1 cellular context compared by ENCODE assay signal in the genomic region with DNA sequence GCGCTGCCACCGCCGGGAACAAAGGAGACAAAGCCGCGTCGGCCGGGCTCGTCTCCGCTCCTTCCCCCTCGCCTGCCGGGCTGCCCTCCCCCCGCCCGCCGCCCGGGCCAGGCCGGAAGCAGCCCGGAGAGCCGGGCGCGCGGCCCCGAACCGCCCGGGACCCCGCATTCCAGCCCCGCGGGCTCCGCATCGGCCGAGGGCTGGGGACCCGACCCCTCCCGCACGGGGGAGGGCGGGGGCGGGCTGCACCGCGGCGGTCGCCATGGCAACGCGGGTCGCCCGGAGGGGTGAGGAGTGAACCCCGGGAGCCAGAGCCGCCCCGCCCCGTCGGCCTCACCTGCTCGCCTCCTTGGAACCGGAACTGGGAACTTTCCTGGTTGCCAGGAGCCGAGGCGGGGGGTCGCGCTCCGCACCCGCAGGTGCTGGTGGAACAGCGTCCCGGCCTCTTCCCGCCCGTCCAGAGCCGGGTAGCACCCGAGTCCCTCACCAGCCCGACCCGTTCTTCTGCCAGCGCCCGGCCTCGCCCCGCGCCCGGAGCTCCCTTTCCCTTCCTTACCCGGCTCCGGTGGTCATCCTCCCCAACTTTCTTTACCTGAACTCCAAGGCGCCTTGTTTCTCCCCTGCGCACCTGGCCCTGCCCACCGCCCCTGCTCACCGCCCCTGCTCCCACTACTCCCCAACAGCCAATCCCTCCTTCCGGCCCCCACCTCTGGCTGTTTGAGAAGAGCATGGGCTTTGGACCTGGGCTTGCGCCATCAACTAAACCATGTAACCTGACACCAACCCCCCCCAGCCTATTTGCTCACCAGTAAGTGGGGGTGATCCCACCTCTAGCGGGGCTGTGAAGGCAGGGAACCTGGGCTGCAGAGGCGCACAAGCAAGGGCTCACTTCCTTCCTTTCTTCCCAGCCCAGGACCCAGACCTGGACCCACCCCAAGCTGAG.
TF ChIP-seq lines count a peak whose summit lies in the region.

A gene with protein sequence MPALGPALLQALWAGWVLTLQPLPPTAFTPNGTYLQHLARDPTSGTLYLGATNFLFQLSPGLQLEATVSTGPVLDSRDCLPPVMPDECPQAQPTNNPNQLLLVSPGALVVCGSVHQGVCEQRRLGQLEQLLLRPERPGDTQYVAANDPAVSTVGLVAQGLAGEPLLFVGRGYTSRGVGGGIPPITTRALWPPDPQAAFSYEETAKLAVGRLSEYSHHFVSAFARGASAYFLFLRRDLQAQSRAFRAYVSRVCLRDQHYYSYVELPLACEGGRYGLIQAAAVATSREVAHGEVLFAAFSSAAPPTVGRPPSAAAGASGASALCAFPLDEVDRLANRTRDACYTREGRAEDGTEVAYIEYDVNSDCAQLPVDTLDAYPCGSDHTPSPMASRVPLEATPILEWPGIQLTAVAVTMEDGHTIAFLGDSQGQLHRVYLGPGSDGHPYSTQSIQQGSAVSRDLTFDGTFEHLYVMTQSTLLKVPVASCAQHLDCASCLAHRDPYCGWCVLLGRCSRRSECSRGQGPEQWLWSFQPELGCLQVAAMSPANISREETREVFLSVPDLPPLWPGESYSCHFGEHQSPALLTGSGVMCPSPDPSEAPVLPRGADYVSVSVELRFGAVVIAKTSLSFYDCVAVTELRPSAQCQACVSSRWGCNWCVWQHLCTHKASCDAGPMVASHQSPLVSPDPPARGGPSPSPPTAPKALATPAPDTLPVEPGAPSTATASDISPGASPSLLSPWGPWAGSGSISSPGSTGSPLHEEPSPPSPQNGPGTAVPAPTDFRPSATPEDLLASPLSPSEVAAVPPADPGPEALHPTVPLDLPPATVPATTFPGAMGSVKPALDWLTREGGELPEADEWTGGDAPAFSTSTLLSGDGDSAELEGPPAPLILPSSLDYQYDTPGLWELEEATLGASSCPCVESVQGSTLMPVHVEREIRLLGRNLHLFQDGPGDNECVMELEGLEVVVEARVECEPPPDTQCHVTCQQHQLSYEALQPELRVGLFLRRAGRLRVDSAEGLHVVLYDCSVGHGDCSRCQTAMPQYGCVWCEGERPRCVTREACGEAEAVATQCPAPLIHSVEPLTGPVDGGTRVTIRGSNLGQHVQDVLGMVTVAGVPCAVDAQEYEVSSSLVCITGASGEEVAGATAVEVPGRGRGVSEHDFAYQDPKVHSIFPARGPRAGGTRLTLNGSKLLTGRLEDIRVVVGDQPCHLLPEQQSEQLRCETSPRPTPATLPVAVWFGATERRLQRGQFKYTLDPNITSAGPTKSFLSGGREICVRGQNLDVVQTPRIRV (N-terminal part only) (minus strand): TSS at position 671 of the 943 bp plus-strand sequence. CDS start 5,475 bp downstream, outside the sequence.

TF ChIP-seq in HepG2, 621 proteins besides CTCF, POLR2A, EP300 and RAD21 (continued from another document and continues in another):
- TF ChIP-seq, protein P1, sequence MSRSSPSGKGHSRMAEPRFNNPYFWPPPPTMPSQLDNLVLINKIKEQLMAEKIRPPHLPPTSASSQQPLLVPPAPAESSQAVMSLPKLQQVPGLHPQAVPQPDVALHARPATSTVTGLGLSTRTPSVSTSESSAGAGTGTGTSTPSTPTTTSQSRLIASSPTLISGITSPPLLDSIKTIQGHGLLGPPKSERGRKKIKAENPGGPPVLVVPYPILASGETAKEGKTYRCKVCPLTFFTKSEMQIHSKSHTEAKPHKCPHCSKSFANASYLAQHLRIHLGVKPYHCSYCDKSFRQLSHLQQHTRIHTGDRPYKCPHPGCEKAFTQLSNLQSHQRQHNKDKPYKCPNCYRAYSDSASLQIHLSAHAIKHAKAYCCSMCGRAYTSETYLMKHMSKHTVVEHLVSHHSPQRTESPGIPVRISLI (CRISPR knock-in tag; IDR thresholded peaks at IDR 0.05; ENCODE audit: borderline replicate concordance) = peak; percentile 57; the same call in 1 of the 2 replicates
- peak; percentile 77; the same call in 1 of the 2 replicates for TF ChIP-seq SRY (CRISPR knock-in tag; IDR thresholded peaks at IDR 0.05)
- peak; percentile 88 for TF ChIP-seq RXRA (CRISPR knock-in tag; IDR thresholded peaks at IDR 0.05)
- TF ChIP-seq, protein P2, sequence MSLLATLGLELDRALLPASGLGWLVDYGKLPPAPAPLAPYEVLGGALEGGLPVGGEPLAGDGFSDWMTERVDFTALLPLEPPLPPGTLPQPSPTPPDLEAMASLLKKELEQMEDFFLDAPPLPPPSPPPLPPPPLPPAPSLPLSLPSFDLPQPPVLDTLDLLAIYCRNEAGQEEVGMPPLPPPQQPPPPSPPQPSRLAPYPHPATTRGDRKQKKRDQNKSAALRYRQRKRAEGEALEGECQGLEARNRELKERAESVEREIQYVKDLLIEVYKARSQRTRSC (CRISPR knock-in tag; IDR thresholded peaks at IDR 0.05; ENCODE audit: low read depth) = no peak
- TF ChIP-seq, protein P3, sequence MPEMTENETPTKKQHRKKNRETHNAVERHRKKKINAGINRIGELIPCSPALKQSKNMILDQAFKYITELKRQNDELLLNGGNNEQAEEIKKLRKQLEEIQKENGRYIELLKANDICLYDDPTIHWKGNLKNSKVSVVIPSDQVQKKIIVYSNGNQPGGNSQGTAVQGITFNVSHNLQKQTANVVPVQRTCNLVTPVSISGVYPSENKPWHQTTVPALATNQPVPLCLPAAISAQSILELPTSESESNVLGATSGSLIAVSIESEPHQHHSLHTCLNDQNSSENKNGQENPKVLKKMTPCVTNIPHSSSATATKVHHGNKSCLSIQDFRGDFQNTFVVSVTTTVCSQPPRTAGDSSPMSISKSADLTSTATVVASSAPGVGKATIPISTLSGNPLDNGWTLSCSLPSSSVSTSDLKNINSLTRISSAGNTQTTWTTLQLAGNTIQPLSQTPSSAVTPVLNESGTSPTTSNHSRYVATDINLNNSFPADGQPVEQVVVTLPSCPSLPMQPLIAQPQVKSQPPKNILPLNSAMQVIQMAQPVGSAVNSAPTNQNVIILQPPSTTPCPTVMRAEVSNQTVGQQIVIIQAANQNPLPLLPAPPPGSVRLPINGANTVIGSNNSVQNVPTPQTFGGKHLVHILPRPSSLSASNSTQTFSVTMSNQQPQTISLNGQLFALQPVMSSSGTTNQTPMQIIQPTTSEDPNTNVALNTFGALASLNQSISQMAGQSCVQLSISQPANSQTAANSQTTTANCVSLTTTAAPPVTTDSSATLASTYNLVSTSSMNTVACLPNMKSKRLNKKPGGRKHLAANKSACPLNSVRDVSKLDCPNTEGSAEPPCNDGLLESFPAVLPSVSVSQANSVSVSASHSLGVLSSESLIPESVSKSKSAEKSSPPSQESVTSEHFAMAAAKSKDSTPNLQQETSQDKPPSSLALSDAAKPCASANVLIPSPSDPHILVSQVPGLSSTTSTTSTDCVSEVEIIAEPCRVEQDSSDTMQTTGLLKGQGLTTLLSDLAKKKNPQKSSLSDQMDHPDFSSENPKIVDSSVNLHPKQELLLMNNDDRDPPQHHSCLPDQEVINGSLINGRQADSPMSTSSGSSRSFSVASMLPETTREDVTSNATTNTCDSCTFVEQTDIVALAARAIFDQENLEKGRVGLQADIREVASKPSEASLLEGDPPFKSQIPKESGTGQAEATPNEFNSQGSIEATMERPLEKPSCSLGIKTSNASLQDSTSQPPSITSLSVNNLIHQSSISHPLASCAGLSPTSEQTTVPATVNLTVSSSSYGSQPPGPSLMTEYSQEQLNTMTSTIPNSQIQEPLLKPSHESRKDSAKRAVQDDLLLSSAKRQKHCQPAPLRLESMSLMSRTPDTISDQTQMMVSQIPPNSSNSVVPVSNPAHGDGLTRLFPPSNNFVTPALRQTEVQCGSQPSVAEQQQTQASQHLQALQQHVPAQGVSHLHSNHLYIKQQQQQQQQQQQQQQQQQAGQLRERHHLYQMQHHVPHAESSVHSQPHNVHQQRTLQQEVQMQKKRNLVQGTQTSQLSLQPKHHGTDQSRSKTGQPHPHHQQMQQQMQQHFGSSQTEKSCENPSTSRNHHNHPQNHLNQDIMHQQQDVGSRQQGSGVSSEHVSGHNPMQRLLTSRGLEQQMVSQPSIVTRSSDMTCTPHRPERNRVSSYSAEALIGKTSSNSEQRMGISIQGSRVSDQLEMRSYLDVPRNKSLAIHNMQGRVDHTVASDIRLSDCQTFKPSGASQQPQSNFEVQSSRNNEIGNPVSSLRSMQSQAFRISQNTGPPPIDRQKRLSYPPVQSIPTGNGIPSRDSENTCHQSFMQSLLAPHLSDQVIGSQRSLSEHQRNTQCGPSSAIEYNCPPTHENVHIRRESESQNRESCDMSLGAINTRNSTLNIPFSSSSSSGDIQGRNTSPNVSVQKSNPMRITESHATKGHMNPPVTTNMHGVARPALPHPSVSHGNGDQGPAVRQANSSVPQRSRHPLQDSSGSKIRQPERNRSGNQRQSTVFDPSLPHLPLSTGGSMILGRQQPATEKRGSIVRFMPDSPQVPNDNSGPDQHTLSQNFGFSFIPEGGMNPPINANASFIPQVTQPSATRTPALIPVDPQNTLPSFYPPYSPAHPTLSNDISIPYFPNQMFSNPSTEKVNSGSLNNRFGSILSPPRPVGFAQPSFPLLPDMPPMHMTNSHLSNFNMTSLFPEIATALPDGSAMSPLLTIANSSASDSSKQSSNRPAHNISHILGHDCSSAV (CRISPR knock-in tag; IDR thresholded peaks at IDR 0.05; ENCODE audit: borderline replicate concordance) = 0 out of 2 replicates have a peak, but pooled peaks have one; percentile 70
- no peak for TF ChIP-seq DNMT3B (CRISPR knock-in tag; conservative IDR thresholded peaks at IDR 0.05)
- TF ChIP-seq ZNF251 (CRISPR knock-in tag; IDR thresholded peaks at IDR 0.05) = no peak
- TF ChIP-seq ZNF761 (CRISPR knock-in tag; conservative IDR thresholded peaks at IDR 0.05) = no peak
- peak; percentile 26 for TF ChIP-seq ZNF674 (CRISPR knock-in tag; IDR thresholded peaks at IDR 0.05; ENCODE audit: low read depth)
- TF ChIP-seq SKI (IDR thresholded peaks at IDR 0.05; ENCODE audit: partially characterized antibody) = peak; percentile 42
- TF ChIP-seq HMGA1 (CRISPR knock-in tag; conservative IDR thresholded peaks at IDR 0.05) = no peak
- peak; percentile 34; the same call in 1 of the 2 replicates for TF ChIP-seq ZNF446 (CRISPR knock-in tag; IDR thresholded peaks at IDR 0.05)
- TF ChIP-seq ZNF557 (CRISPR knock-in tag; IDR thresholded peaks at IDR 0.05) = 0 out of 2 replicates have a peak, but pooled peaks have one; percentile 67
- TF ChIP-seq, protein P4, sequence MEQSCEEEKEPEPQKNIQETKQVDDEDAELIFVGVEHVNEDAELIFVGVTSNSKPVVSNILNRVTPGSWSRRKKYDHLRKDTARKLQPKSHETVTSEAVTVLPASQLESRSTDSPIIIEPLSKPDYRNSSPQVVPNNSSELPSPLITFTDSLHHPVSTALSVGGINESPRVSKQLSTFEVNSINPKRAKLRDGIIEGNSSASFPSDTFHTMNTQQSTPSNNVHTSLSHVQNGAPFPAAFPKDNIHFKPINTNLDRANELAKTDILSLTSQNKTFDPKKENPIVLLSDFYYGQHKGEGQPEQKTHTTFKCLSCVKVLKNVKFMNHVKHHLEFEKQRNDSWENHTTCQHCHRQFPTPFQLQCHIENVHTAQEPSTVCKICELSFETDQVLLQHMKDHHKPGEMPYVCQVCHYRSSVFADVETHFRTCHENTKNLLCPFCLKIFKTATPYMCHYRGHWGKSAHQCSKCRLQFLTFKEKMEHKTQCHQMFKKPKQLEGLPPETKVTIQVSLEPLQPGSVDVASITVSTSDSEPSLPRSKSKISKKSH (CRISPR knock-in tag; IDR thresholded peaks at IDR 0.05; ENCODE audit: borderline replicate concordance) = peak; percentile 36; the same call in 1 of the 2 replicates
- peak; percentile 45; the same call in 1 of the 2 replicates for TF ChIP-seq HOXA9 (CRISPR knock-in tag; IDR thresholded peaks at IDR 0.05; ENCODE audit: borderline replicate concordance)
- no peak for TF ChIP-seq NCOA5 (CRISPR knock-in tag; IDR thresholded peaks at IDR 0.05)
- peak; percentile 83 for TF ChIP-seq HDAC2 (CRISPR knock-in tag; IDR thresholded peaks at IDR 0.05)
- peak; percentile 80; the same call in 1 of the 2 replicates for TF ChIP-seq HOXA5 (CRISPR knock-in tag; IDR thresholded peaks at IDR 0.05)
- TF ChIP-seq, protein P5, sequence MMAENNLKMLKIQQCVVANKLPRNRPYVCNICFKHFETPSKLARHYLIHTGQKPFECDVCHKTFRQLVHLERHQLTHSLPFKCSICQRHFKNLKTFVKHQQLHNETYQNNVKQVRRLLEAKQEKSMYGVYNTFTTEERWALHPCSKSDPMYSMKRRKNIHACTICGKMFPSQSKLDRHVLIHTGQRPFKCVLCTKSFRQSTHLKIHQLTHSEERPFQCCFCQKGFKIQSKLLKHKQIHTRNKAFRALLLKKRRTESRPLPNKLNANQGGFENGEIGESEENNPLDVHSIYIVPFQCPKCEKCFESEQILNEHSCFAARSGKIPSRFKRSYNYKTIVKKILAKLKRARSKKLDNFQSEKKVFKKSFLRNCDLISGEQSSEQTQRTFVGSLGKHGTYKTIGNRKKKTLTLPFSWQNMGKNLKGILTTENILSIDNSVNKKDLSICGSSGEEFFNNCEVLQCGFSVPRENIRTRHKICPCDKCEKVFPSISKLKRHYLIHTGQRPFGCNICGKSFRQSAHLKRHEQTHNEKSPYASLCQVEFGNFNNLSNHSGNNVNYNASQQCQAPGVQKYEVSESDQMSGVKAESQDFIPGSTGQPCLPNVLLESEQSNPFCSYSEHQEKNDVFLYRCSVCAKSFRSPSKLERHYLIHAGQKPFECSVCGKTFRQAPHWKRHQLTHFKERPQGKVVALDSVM (CRISPR knock-in tag; IDR thresholded peaks at IDR 0.05) = 0 out of 2 replicates have a peak, but pooled peaks have one; percentile 55
- no peak for TF ChIP-seq FOXA1 (IDR thresholded peaks at IDR 0.05)
- peak; percentile 76 for TF ChIP-seq FOXA1 (CRISPR knock-in tag; IDR thresholded peaks at IDR 0.05)
- TF ChIP-seq, protein P6, sequence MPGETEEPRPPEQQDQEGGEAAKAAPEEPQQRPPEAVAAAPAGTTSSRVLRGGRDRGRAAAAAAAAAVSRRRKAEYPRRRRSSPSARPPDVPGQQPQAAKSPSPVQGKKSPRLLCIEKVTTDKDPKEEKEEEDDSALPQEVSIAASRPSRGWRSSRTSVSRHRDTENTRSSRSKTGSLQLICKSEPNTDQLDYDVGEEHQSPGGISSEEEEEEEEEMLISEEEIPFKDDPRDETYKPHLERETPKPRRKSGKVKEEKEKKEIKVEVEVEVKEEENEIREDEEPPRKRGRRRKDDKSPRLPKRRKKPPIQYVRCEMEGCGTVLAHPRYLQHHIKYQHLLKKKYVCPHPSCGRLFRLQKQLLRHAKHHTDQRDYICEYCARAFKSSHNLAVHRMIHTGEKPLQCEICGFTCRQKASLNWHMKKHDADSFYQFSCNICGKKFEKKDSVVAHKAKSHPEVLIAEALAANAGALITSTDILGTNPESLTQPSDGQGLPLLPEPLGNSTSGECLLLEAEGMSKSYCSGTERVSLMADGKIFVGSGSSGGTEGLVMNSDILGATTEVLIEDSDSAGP (CRISPR knock-in tag; IDR thresholded peaks at IDR 0.05; ENCODE audit: borderline replicate concordance) = peak; percentile 83; the same call in 1 of the 2 replicates
- TF ChIP-seq, protein P7, sequence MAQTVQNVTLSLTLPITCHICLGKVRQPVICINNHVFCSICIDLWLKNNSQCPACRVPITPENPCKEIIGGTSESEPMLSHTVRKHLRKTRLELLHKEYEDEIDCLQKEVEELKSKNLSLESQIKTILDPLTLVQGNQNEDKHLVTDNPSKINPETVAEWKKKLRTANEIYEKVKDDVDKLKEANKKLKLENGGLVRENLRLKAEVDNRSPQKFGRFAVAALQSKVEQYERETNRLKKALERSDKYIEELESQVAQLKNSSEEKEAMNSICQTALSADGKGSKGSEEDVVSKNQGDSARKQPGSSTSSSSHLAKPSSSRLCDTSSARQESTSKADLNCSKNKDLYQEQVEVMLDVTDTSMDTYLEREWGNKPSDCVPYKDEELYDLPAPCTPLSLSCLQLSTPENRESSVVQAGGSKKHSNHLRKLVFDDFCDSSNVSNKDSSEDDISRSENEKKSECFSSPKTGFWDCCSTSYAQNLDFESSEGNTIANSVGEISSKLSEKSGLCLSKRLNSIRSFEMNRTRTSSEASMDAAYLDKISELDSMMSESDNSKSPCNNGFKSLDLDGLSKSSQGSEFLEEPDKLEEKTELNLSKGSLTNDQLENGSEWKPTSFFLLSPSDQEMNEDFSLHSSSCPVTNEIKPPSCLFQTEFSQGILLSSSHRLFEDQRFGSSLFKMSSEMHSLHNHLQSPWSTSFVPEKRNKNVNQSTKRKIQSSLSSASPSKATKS (CRISPR knock-in tag; IDR thresholded peaks at IDR 0.05) = 0 out of 2 replicates have a peak, but pooled peaks have one; percentile 48
- peak; percentile 83 for TF ChIP-seq HNRNPH1 (optimal IDR thresholded peaks at IDR 0.05; ENCODE audit: low read depth, low read length)
